In genomic region chr2:70463997-70464396, GRCh38 we compare ENCODE assay signal across 26 cellular contexts.
"Had no signal": no experiment of that assay in that cellular context is flagged by ENCODE, and none has a peak within 500 bp of the region (broad histone marks: within the 10 kb centered on the region; RNA-seq: fewer than 3 reads in every experiment).

No MANE protein-coding gene starts in this region.

- H3K4me1 ChIP-seq: ascending aorta, Peyer's patch, SJCRH30 had no signal

- H3K4me3 ChIP-seq: ascending aorta, Peyer's patch, SJCRH30 had no signal

- H3K27me3 Mint-ChIP-seq: activated CD4-positive, alpha-beta T cell treated with anti-CD3 and anti-CD28 coated beads for 36 hours; central memory CD8-positive, alpha-beta T cell had no signal

- ATAC-seq: activated CD4-positive, alpha-beta T cell treated with anti-CD3 and anti-CD28 coated beads for 36 hours had no signal

- H3K9me3 Mint-ChIP-seq: activated CD4-positive, alpha-beta memory T cell treated with anti-CD3 and anti-CD28 coated beads, Interleukin-2, amount 10 ng/mL, durations not matched to agents 7 days and 5 days; brain; central memory CD8-positive, alpha-beta T cell had no signal

- H3K36me3 ChIP-seq: ascending aorta, SJCRH30, WERI-Rb-1 had no signal

- H3K27me3 ChIP-seq: ascending aorta, Peyer's patch, SJCRH30 had no signal

- H3K27ac Mint-ChIP-seq: activated CD4-positive, alpha-beta memory T cell treated with anti-CD3 and anti-CD28 coated beads, Interleukin-2, amount 10 ng/mL, durations not matched to agents 7 days and 5 days; activated CD4-positive, alpha-beta T cell treated with anti-CD3 and anti-CD28 coated beads for 36 hours; brain had no signal

- H3K27ac ChIP-seq: ascending aorta, Peyer's patch, RWPE1, SJCRH30, WERI-Rb-1 had no signal

- H3K4me1 Mint-ChIP-seq: activated CD4-positive, alpha-beta memory T cell treated with anti-CD3 and anti-CD28 coated beads, Interleukin-2, amount 10 ng/mL, durations not matched to agents 7 days and 5 days; activated CD4-positive, alpha-beta T cell treated with anti-CD3 and anti-CD28 coated beads for 36 hours; brain; central memory CD8-positive, alpha-beta T cell had no signal

- H3K36me3 Mint-ChIP-seq: brain had no signal

- H3K9me3 ChIP-seq: ascending aorta, Peyer's patch, SJCRH30, SK-N-SH had no signal

- H3K4me3 Mint-ChIP-seq: activated CD4-positive, alpha-beta memory T cell treated with anti-CD3 and anti-CD28 coated beads, Interleukin-2, amount 10 ng/mL, durations not matched to agents 7 days and 5 days; activated CD4-positive, alpha-beta T cell treated with anti-CD3 and anti-CD28 coated beads for 36 hours; brain; central memory CD8-positive, alpha-beta T cell had no signal

- DNase-seq: activated CD4-positive, alpha-beta memory T cell treated with anti-CD3 and anti-CD28 coated beads, Interleukin-2, amount 10 ng/mL, durations not matched to agents 7 days and 5 days; activated CD4-positive, alpha-beta T cell treated with anti-CD3 and anti-CD28 coated beads for 36 hours; activated CD4-positive, alpha-beta T cell treated with anti-CD3 and anti-CD28 coated beads, Interleukin-2, amount 50 U/mL, for 1 hour; activated CD8-positive, alpha-beta memory T cell treated with anti-CD3 and anti-CD28 coated beads, Interleukin-2, amount 50 U/mL, for 4 hours; activated naive CD4-positive, alpha-beta T cell treated with anti-CD3 and anti-CD28 coated beads, Interleukin-2, amount 50 U/mL, for 16 hours; activated T-cell treated with anti-CD3 and anti-CD28 coated beads, Interleukin-2, amount 50 U/mL, for 1 hour; amniotic stem cell; Karpas-422; MM.1S; NCI-H146; NCI-H2029; NCI-H2107; NCI-H345; NCI-H510A; NCI-H526 treated with DMSO at 0.1 percent for 48 hours; NCI-H82; Peyer's patch; Right ventricle myocardium superior; SJCRH30; SK-N-SH; T-helper 1 cell; WERI-Rb-1 had no signal
